ENCODE assay signal across 8 cellular contexts in genomic region chr1:234611799-234612351, GRCh38. TPM values are rescaled to one million over a fixed set of nuclear protein-coding genes. Genes with fewer than 3 reads are reported as not detected.
DNase-seq lines count a peak whose midpoint lies in the region; ATAC-seq and TF ChIP-seq lines count a peak whose summit lies in the region.

No MANE protein-coding gene starts in this region.

- H4K20me1 ChIP-seq in mammary epithelial cell (ENCODE audit: insufficient read depth, low read length), result no peaks in the 10 kb centered on the region

- dilution Hi-C loops in mammary epithelial cell (cut with HindIII; ENCODE audit: low sequenced_read_pairs), result loop anchor here (10.0 kb wide), 1 partner anchor 93 kb away; no protein-coding TSS in a partner anchor

- H3K4me1 ChIP-seq in mammary epithelial cell (ENCODE audit: insufficient read depth, low read length) (peaks cover 50% of the 10 kb centered on the region), lung (ENCODE audit: control insufficient read depth in 2 of 2, insufficient read depth in 2 of 2, low read length in 2 of 2) (peaks cover 4 to 11% of the 10 kb centered on the region in 2 donors)

- 46% methylated on average over 8 of the region's 8 CpGs for WGBS in mammary epithelial cell (ENCODE audit: low coverage, missing lambda C conversion rate)
- WGBS in lung, 2 donors, result 28 to 31% methylated on average over 8 of the region's 8 CpGs

- TSS peak; percentile 27 for BruUV-seq in mammary epithelial cell (replicated peaks; lab: Mats Ljungman, UMichigan)

- no peak overlapping the region for H2AFZ ChIP-seq in mammary epithelial cell (ENCODE audit: low read depth, low read length)

- peak; percentile 83 for DNase-seq in NCI-H2029 treated with DMSO at 0.1 percent for 48 hours (lab: John Stamatoyannopoulos, UW)
- DNase-seq in NCI-H2029 (lab: John Stamatoyannopoulos, UW), result no peak
- DNase-seq in RKO (ENCODE audit: low spot score), result peak; percentile 37
- DNase-seq in mammary epithelial cell, result no peak
- no peak for DNase-seq in lung (ENCODE audit: low spot score)
- peak in 30 of 49 donors; percentile 8 to 60 (median 36) for DNase-seq in substantia nigra (lab: John Stamatoyannopoulos, UW)
- no peak for DNase-seq in activated gamma-delta T cell treated with Interleukin-2 at 50 U/mL for 16 hours

- H3K4me2 ChIP-seq in mammary epithelial cell (ENCODE audit: insufficient read depth, low read depth, low read length), result peak overlapping the region; percentile 77

- CTCF ChIA-PET in mammary epithelial cell (lab: Charles Lee; ENCODE audit: low non-redundant PET), result interaction anchor here (0.6 to 0.8 kb wide), 4 partner anchors 45 to 1201 kb away, joined by 3 to 18 read pairs (median 6); no protein-coding TSS in a partner anchor

- H3K27me3 ChIP-seq in mammary epithelial cell (ENCODE audit: insufficient read depth, low read length) (no peaks in the 10 kb centered on the region), lung (ENCODE audit: control insufficient read depth, insufficient read depth) (no peaks in the 10 kb centered on the region)

- H3K27ac ChIP-seq in mammary epithelial cell (ENCODE audit: insufficient read depth, low read depth, low read length) (peak overlapping the region; percentile 99), lung (ENCODE audit: low read depth in 1 of 2, low read length in 1 of 2) (peak overlapping the region; percentile 98 to 100), substantia nigra (ENCODE audit: low read depth, low read length, poor library complexity, severe bottlenecking) (peak overlapping the region; percentile 99)

- H3K9me3 ChIP-seq in mammary epithelial cell (replicated peaks; ENCODE audit: insufficient read depth, low read length) (no peaks in the 10 kb centered on the region), lung (ENCODE audit: control insufficient read depth in 2 of 2, insufficient read depth in 1 of 2, low read length in 1 of 2) (no peaks in the 10 kb centered on the region)

- intact Hi-C loops in mammary epithelial cell (cut with micrococcal nuclease), result loop anchor here (1.0 to 5.0 kb wide), 10 partner anchors 35 to 456 kb away; no protein-coding TSS in a partner anchor

- H3K36me3 ChIP-seq in mammary epithelial cell (ENCODE audit: insufficient read depth, low read length), result peaks cover 4% of the 10 kb centered on the region
- H3K36me3 ChIP-seq in lung (ENCODE audit: control insufficient read depth in 2 of 2, insufficient read depth in 2 of 2, low read length in 2 of 2), result peaks cover 6 to 10% of the 10 kb centered on the region in 2 donors

- in situ Hi-C loops in mammary epithelial cell (cut with MboI; ENCODE audit: low sequenced_read_pairs in 2 of 2), result loop anchor here (5.0 to 25.0 kb wide), 5 partner anchors 45 to 460 kb away; no protein-coding TSS in a partner anchor

- H3K9ac ChIP-seq in mammary epithelial cell (ENCODE audit: insufficient read depth, low read length), result peak overlapping the region; percentile 95

- H3K79me2 ChIP-seq in mammary epithelial cell (ENCODE audit: insufficient read depth, low read length), result peaks cover 25% of the 10 kb centered on the region

- TF ChIP-seq CTCF in mammary epithelial cell (conservative IDR thresholded peaks at IDR 0.05 in 1 of 2, IDR thresholded peaks at IDR 0.05 in 1 of 2; ENCODE audit: extremely low read depth in 1 of 2, insufficient read depth in 1 of 2, low read depth in 1 of 2, low read length in 2 of 2) (no peak), lung (IDR thresholded peaks at IDR 0.05; ENCODE audit: control extremely low read depth, extremely low read depth) (no peak)

- H3K4me3 ChIP-seq in mammary epithelial cell (replicated peaks in 1 of 3; ENCODE audit: insufficient read depth in 1 of 3, low read depth in 2 of 3, low read length in 3 of 3) (no peak overlapping the region), lung (no peak overlapping the region)

- no peak for ATAC-seq in lung (ENCODE audit: insufficient read depth, low FRiP score)
- ATAC-seq in HG02610 (IDR thresholded peaks at IDR 0.05; ENCODE audit: unreplicated experiment), result no peak

RNA-seq across cellular contexts. Expression of gene IRF2BP2, which starts 1.9 kb away (rescaled TPM):
- total RNA-seq in mammary epithelial cell, result 100 to 1,000 TPM in 1 of 2 donors, 10 to 100 TPM in 1; 75.3 to 109 TPM
- polyA plus RNA-seq in mammary epithelial cell, result 63.4 TPM
- 33.1 TPM for polyA minus RNA-seq in mammary epithelial cell
- total RNA-seq in lung, result 100 to 1,000 TPM; 113 to 197 TPM
- polyA plus RNA-seq in lung, result 100 to 1,000 TPM in 1 of 2 donors, 10 to 100 TPM in 1; 49.3 to 106 TPM

Comparison
In these comparisons a context has a peak if more than half of its experiments do, and no peak if none do; other contexts are left out.
1. DNase-seq: peak in NCI-H2029 treated with DMSO at 0.1 percent for 48 hours (single experiment), RKO (single experiment) and substantia nigra (30 of 49); none in NCI-H2029 (single experiment), mammary epithelial cell (single experiment), lung (single experiment) and activated gamma-delta T cell treated with Interleukin-2 at 50 U/mL for 16 hours (single experiment).
2. Peak in every context shown above with its lines, with median percentiles within 50 percentile points of each other: H3K27ac ChIP-seq.